8 cellular contexts compared by ENCODE assay signal in the genomic region with DNA sequence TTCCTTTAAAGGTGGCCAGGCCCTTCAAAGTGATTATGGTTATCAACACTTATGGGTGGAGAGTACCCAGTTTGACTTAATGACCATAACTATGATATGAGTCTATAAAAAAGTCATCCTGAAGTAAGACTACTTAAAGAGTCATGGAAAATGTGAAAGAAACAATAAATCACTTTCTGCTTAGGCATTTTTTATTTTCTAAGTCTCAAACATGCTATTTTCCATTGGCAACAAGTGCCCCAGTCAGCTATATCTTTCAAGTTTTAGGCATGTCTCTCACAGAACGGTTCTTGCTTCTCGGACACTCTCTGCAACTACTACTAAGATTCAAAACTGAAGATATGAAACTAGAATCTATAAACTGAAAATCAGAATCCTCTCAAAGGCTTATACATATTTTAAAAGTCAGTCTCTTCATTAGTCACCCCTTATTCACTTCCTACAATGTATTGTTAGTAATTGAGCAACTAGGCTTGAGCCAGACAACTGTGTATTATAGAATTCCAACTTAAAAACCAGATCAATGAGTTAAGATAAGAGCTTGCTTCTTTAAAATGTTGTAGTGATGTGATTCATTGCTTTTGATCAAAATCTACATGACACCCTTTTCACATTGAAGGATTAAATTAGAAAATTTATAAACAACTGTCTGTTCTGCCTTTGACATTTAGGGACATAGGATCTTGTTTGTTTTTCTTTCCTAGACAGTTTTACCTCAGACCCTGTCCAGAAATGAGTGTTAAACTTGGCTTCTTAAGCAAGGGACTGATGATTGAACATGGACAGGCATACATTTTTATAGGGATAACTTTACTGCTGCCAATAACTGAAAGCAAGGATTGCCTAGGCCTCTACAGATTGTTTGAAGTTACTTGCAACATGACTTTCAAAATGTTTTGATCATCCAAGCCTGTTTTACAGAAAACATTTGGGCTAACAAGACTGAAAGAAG. TPM values are rescaled to one million over a fixed set of nuclear protein-coding genes. Genes with fewer than 3 reads are reported as not detected.
DNase-seq lines count a peak whose midpoint lies in the region; ATAC-seq and TF ChIP-seq lines count a peak whose summit lies in the region.

No MANE protein-coding gene starts in this region.

- H3K79me2 ChIP-seq in GM23338 (replicated peaks; ENCODE audit: insufficient read depth), result no peaks in the 10 kb centered on the region

- POLR2A ChIA-PET in CD4-positive, alpha-beta memory T cell (lab: Charles Lee; ENCODE audit: partially characterized antibody), result interaction anchor here (1.2 to 5.4 kb wide), 4 partner anchors 11 to 133 kb away, joined by 3 to 60 read pairs (median 27); no protein-coding TSS in a partner anchor

- H3K4me1 Mint-ChIP-seq in CD4-positive, alpha-beta memory T cell, result peaks cover 52 to 91% (median 60%) of the 10 kb centered on the region in 4 donors
- peaks cover 23% of the 10 kb centered on the region for H3K4me1 Mint-ChIP-seq in GM23338
- H3K4me1 Mint-ChIP-seq in activated T-helper 17 cell treated with anti-CD3 and anti-CD28 coated beads, Interleukin-2, amount 50 U/mL, for 72 hours, result peaks cover 38% of the 10 kb centered on the region

- H3K27ac ChIP-seq in CD4-positive, alpha-beta memory T cell (ENCODE audit: low read depth, low read length), result peak overlapping the region; percentile 86
- no peak overlapping the region for H3K27ac ChIP-seq in GM23338 (ENCODE audit: low read depth)
- peak overlapping the region; percentile 94 for H3K27ac ChIP-seq in muscle layer of colon (ENCODE audit: low read depth, low read length)

- no peaks in the 10 kb centered on the region for H3K27me3 Mint-ChIP-seq in CD4-positive, alpha-beta memory T cell
- peaks cover 17% of the 10 kb centered on the region for H3K27me3 Mint-ChIP-seq in GM23338 (ENCODE audit: insufficient read depth, low read depth, poor library complexity)
- H3K27me3 Mint-ChIP-seq in activated T-helper 17 cell treated with anti-CD3 and anti-CD28 coated beads, Interleukin-2, amount 50 U/mL, for 72 hours, result no peaks in the 10 kb centered on the region

- peaks cover 12% of the 10 kb centered on the region for H3K36me3 ChIP-seq in CD4-positive, alpha-beta memory T cell (ENCODE audit: insufficient read depth, low read length)
- no peaks in the 10 kb centered on the region; the same call in 1 of the 2 replicates for H3K36me3 ChIP-seq in GM23338 (ENCODE audit: insufficient read depth)
- H3K36me3 ChIP-seq in muscle layer of colon (ENCODE audit: insufficient read depth, low read length), result peaks cover 23% of the 10 kb centered on the region

- no peaks in the 10 kb centered on the region for H4K20me1 ChIP-seq in GM23338 (replicated peaks; ENCODE audit: insufficient read depth)

- no peaks in the 10 kb centered on the region for H3K9me3 ChIP-seq in CD4-positive, alpha-beta memory T cell (ENCODE audit: control insufficient read depth in 1 of 2, low read length in 2 of 2)
- no peaks in the 10 kb centered on the region for H3K9me3 ChIP-seq in muscle layer of colon (ENCODE audit: low read length)

- ATAC-seq in GM23338, result no peak
- ATAC-seq in activated T-helper 17 cell treated with anti-CD3 and anti-CD28 coated beads, Interleukin-2, amount 50 U/mL, for 72 hours (replicated peaks), result peak; percentile 53

- H3K9ac ChIP-seq in muscle layer of colon (ENCODE audit: low read length), result peak overlapping the region; percentile 88

- peak overlapping the region; percentile 52 to 99 (median 70) for H3K27ac Mint-ChIP-seq in CD4-positive, alpha-beta memory T cell
- no peak overlapping the region for H3K27ac Mint-ChIP-seq in GM23338
- peak overlapping the region; percentile 98 for H3K27ac Mint-ChIP-seq in activated T-helper 17 cell treated with anti-CD3 and anti-CD28 coated beads, Interleukin-2, amount 50 U/mL, for 72 hours

- no peak for DNase-seq in CD4-positive, alpha-beta memory T cell
- DNase-seq in GM23338 (ENCODE audit: low spot score) (no peak), amniotic stem cell (lab: John Stamatoyannopoulos, UW) (no peak), NCI-H510A (lab: John Stamatoyannopoulos, UW) (no peak), mucosa of gallbladder (ENCODE audit: low spot score) (no peak), RPMI8226 (no peak)

- no peak for TF ChIP-seq CTCF in GM23338 (conservative IDR thresholded peaks at IDR 0.05; ENCODE audit: low read depth in 2 of 2)

- H3K4me3 Mint-ChIP-seq in CD4-positive, alpha-beta memory T cell, result peak overlapping the region; percentile 97 to 99 (median 98)
- H3K4me3 Mint-ChIP-seq in GM23338, result no peak overlapping the region
- H3K4me3 Mint-ChIP-seq in activated T-helper 17 cell treated with anti-CD3 and anti-CD28 coated beads, Interleukin-2, amount 50 U/mL, for 72 hours, result peak overlapping the region; percentile 96

- H3F3A ChIP-seq in GM23338 (replicated peaks; ENCODE audit: low read depth), result no peaks in the 10 kb centered on the region

- peak overlapping the region in 1 of 2 donors; percentile 68 for H3K4me3 ChIP-seq in CD4-positive, alpha-beta memory T cell (ENCODE audit: low read length in 2 of 2)
- H3K4me3 ChIP-seq in GM23338 (no peak overlapping the region), muscle layer of colon (ENCODE audit: low read depth in 1 of 2, low read length in 2 of 2) (peak overlapping the region; percentile 71 to 92)

- peaks cover 0 to 2% (median 0%) of the 10 kb centered on the region in 8 donors for H3K9me3 Mint-ChIP-seq in CD4-positive, alpha-beta memory T cell
- peaks cover 2% of the 10 kb centered on the region; the same call in 1 of the 3 replicates for H3K9me3 Mint-ChIP-seq in GM23338
- H3K9me3 Mint-ChIP-seq in activated T-helper 17 cell treated with anti-CD3 and anti-CD28 coated beads, Interleukin-2, amount 50 U/mL, for 72 hours, result no peaks in the 10 kb centered on the region

- H3K36me3 Mint-ChIP-seq in CD4-positive, alpha-beta memory T cell, result peaks cover 26 to 55% of the 10 kb centered on the region in 2 donors
- H3K36me3 Mint-ChIP-seq in GM23338 (ENCODE audit: low read depth), result no peaks in the 10 kb centered on the region; the same call in 2 of the 3 replicates
- H3K36me3 Mint-ChIP-seq in activated T-helper 17 cell treated with anti-CD3 and anti-CD28 coated beads, Interleukin-2, amount 50 U/mL, for 72 hours (ENCODE audit: low read depth), result peaks cover 83% of the 10 kb centered on the region

- CTCF ChIA-PET in CD4-positive, alpha-beta memory T cell (lab: Charles Lee; ENCODE audit: partially characterized antibody), result no interaction called here

- no peak overlapping the region for H2AFZ ChIP-seq in GM23338

- peak overlapping the region; percentile 94; the same call in 1 of the 2 replicates for H3K4me2 ChIP-seq in GM23338

- peaks cover 82% of the 10 kb centered on the region for H3K4me1 ChIP-seq in CD4-positive, alpha-beta memory T cell (ENCODE audit: insufficient read depth, low read length)
- peaks cover 22% of the 10 kb centered on the region for H3K4me1 ChIP-seq in GM23338 (ENCODE audit: insufficient read depth)
- peaks cover 61% of the 10 kb centered on the region for H3K4me1 ChIP-seq in muscle layer of colon (ENCODE audit: insufficient read depth, low read length)

- no peaks in the 10 kb centered on the region for H3K9me2 ChIP-seq in GM23338 (ENCODE audit: insufficient read depth)

- no peaks in the 10 kb centered on the region for H3K27me3 ChIP-seq in CD4-positive, alpha-beta memory T cell (ENCODE audit: insufficient read depth, low read length)
- peaks cover 33% of the 10 kb centered on the region for H3K27me3 ChIP-seq in GM23338 (ENCODE audit: insufficient read depth)
- H3K27me3 ChIP-seq in muscle layer of colon (ENCODE audit: control insufficient read depth in 1 of 2, insufficient read depth in 2 of 2, low read length in 2 of 2), result no peaks in the 10 kb centered on the region

- intact Hi-C loops in CD4-positive, alpha-beta memory T cell (cut with micrococcal nuclease), result no loop called here

TF ChIP-seq in GM23338, 12 proteins besides CTCF, POLR2A, EP300 and RAD21:
- TF ChIP-seq, protein P1, sequence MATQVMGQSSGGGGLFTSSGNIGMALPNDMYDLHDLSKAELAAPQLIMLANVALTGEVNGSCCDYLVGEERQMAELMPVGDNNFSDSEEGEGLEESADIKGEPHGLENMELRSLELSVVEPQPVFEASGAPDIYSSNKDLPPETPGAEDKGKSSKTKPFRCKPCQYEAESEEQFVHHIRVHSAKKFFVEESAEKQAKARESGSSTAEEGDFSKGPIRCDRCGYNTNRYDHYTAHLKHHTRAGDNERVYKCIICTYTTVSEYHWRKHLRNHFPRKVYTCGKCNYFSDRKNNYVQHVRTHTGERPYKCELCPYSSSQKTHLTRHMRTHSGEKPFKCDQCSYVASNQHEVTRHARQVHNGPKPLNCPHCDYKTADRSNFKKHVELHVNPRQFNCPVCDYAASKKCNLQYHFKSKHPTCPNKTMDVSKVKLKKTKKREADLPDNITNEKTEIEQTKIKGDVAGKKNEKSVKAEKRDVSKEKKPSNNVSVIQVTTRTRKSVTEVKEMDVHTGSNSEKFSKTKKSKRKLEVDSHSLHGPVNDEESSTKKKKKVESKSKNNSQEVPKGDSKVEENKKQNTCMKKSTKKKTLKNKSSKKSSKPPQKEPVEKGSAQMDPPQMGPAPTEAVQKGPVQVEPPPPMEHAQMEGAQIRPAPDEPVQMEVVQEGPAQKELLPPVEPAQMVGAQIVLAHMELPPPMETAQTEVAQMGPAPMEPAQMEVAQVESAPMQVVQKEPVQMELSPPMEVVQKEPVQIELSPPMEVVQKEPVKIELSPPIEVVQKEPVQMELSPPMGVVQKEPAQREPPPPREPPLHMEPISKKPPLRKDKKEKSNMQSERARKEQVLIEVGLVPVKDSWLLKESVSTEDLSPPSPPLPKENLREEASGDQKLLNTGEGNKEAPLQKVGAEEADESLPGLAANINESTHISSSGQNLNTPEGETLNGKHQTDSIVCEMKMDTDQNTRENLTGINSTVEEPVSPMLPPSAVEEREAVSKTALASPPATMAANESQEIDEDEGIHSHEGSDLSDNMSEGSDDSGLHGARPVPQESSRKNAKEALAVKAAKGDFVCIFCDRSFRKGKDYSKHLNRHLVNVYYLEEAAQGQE (IDR thresholded peaks at IDR 0.05; ENCODE audit: unreplicated experiment), result no peak
- TF ChIP-seq JUNB (IDR thresholded peaks at IDR 0.05; ENCODE audit: unreplicated experiment) (no peak), ZNF331 (CRISPR knock-in tag; IDR thresholded peaks at IDR 0.05; ENCODE audit: low read depth) (no peak), CREB1 (CRISPR knock-in tag; IDR thresholded peaks at IDR 0.05; ENCODE audit: low read depth) (no peak), STAT1 (IDR thresholded peaks at IDR 0.05; ENCODE audit: unreplicated experiment) (no peak), ZNF114 (CRISPR knock-in tag; IDR thresholded peaks at IDR 0.05) (no peak)

RNA-seq across cellular contexts. Expression of a gene that starts 2.9 kb away (rescaled TPM):
- 10 to 100 TPM; 90.1 to 91.6 TPM for total RNA-seq in CD4-positive, alpha-beta memory T cell
- polyA plus RNA-seq in CD4-positive, alpha-beta memory T cell, result 10 to 100 TPM; 88.1 to 91.2 TPM
- 4.8 and 5.3 TPM in 2 replicates for total RNA-seq in GM23338 (2014; rRNA removed; shearing (Covaris generic))
- polyA plus RNA-seq in GM23338 (2016; fragmentation: Nextera tagmentation; extraction: Ambion mirVana), result 1.3 and 2.0 TPM in 2 replicates
- 10 to 100 TPM; 27.4 to 52.5 TPM for total RNA-seq in activated T-helper 17 cell treated with anti-CD3 and anti-CD28 coated beads, Interleukin-2, amount 50 U/mL, for 72 hours
- 163 TPM for total RNA-seq in mucosa of gallbladder
